Comparison of ENCODE assay signal across 24 cellular contexts in genomic region chr1:67420835-67421492, GRCh38. TPM values are rescaled to one million over a fixed set of nuclear protein-coding genes. Genes with fewer than 3 reads are reported as not detected.
DNase-seq lines count a peak whose midpoint lies in the region; ATAC-seq, FAIRE-seq and TF ChIP-seq lines count a peak whose summit lies in the region.
"Had no signal": no experiment of that assay in that cellular context is flagged by ENCODE, and none has a peak within 500 bp of the region (broad histone marks: within the 10 kb centered on the region; RNA-seq: fewer than 3 reads in every experiment).

No MANE protein-coding gene starts in this region.

- peak overlapping the region; percentile 80 for H3K27ac Mint-ChIP-seq in stimulated activated effector memory CD8-positive, alpha-beta T cell treated with anti-CD3 and anti-CD28 coated beads, Interleukin-12 subunit alpha, Interleukin-12 subunit beta, amount 100 ng/mL, for 72 hours
- H3K27ac Mint-ChIP-seq in activated T-helper 2 cell treated with anti-CD3 and anti-CD28 coated beads, Interferon-gamma antibody, Interleukin-2, Interleukin-4, amounts not matched to agents 10 μg/mL and 5 μg/mL and 100 μg/mL, durations not matched to agents 14 hours and 24 hours and 36 hours: no peak overlapping the region
- H3K27ac Mint-ChIP-seq: stimulated activated memory B cell treated with anti-CD40 and anti-IgM and Interleukin-4, amounts not matched to agents 10 μg/mL and 1 μg/mL and 100 μg/mL, for 72 hours; T-helper 2 cell treated with Interferon-gamma antibody and Interleukin-4, amounts not matched to agents 5 μg/mL and 100 μg/mL, for 36 hours had no signal

- H3K4me3 Mint-ChIP-seq in stimulated activated effector memory CD8-positive, alpha-beta T cell treated with anti-CD3 and anti-CD28 coated beads, Interleukin-12 subunit alpha, Interleukin-12 subunit beta, amount 100 ng/mL, for 72 hours: no peak overlapping the region
- H3K4me3 Mint-ChIP-seq in activated T-helper 2 cell treated with anti-CD3 and anti-CD28 coated beads, Interferon-gamma antibody, Interleukin-2, Interleukin-4, amounts not matched to agents 10 μg/mL and 5 μg/mL and 100 μg/mL, durations not matched to agents 14 hours and 24 hours and 36 hours (ENCODE audit: low read depth): no peak overlapping the region
- H3K4me3 Mint-ChIP-seq: central memory CD8-positive, alpha-beta T cell; neural crest cell; stimulated activated memory B cell treated with anti-CD40 and anti-IgM and Interleukin-4, amounts not matched to agents 10 μg/mL and 1 μg/mL and 100 μg/mL, for 72 hours; T-helper 2 cell treated with Interferon-gamma antibody and Interleukin-4, amounts not matched to agents 5 μg/mL and 100 μg/mL, for 36 hours had no signal

- DNase-seq in heart left ventricle (no peak), left ventricle myocardium inferior (no peak), Panc1 (ENCODE audit: low read depth, low spot score) (no peak), K562 (ENCODE audit: extremely low read depth in 1 of 4, low spot score in 3 of 4) (no peak)
- no peak for DNase-seq in stimulated activated effector memory CD8-positive, alpha-beta T cell treated with anti-CD3 and anti-CD28 coated beads, Interleukin-12 subunit alpha, Interleukin-12 subunit beta, amount 100 ng/mL, for 72 hours (ENCODE audit: low spot score in 2 of 2)
- no peak for DNase-seq in activated T-helper 2 cell treated with anti-CD3 and anti-CD28 coated beads, Interferon-gamma antibody, Interleukin-2, Interleukin-4, amounts not matched to agents 10 μg/mL and 5 μg/mL and 100 μg/mL, durations not matched to agents 14 hours and 24 hours and 36 hours (ENCODE audit: low spot score)
- DNase-seq in stimulated activated naive CD4-positive, alpha-beta T cell treated with Interleukin-2 at 50 U/mL for 16 hours (lab: John Stamatoyannopoulos, UW): no peak
- DNase-seq: activated gamma-delta T cell treated with Interleukin-2 at 50 U/mL for 16 hours; COR-L47; DMS79 treated with DMSO at 0.1 percent for 48 hours; left lung; midbrain; NCI-H146; NCI-H524; RPMI8226; stimulated activated CD4-positive, alpha-beta T cell treated with anti-CD3 and anti-CD28 coated beads, Interleukin-2, amount 100 ng/mL, for 24 hours; thyroid gland had no signal

- FAIRE-seq in K562 (lab: Jason Lieb, UNC): no peak

- TF ChIP-seq CTCF in heart left ventricle (IDR thresholded peaks at IDR 0.05): no peak
- TF ChIP-seq CTCF in left ventricle myocardium inferior (IDR thresholded peaks at IDR 0.05; ENCODE audit: borderline replicate concordance): no peak
- TF ChIP-seq CTCF in Panc1 (IDR thresholded peaks at IDR 0.05): no peak
- no peak for TF ChIP-seq CTCF in K562 (IDR thresholded peaks at IDR 0.05 in 2 of 3, conservative IDR thresholded peaks at IDR 0.05 in 1 of 3; ENCODE audit: insufficient read depth in 2 of 3, low read depth in 1 of 3, low read length in 3 of 3)

- H3K9ac ChIP-seq in K562 (ENCODE audit: insufficient read depth in 1 of 2, low read depth in 2 of 2, low read length in 2 of 2): no peak overlapping the region

- TF ChIP-seq EP300 in K562 (IDR thresholded peaks at IDR 0.05; ENCODE audit: low read length): no peak

- CTCF ChIA-PET in Panc1 (lab: Charles Lee) (no interaction called here), K562 (lab: Yijun Ruan, JAX; ENCODE audit: low intra/inter-chr PET ratio) (no interaction called here)

- no peaks in the 10 kb centered on the region for H3K9me3 Mint-ChIP-seq in stimulated activated effector memory CD8-positive, alpha-beta T cell treated with anti-CD3 and anti-CD28 coated beads, Interleukin-12 subunit alpha, Interleukin-12 subunit beta, amount 100 ng/mL, for 72 hours
- H3K9me3 Mint-ChIP-seq in activated T-helper 2 cell treated with anti-CD3 and anti-CD28 coated beads, Interferon-gamma antibody, Interleukin-2, Interleukin-4, amounts not matched to agents 10 μg/mL and 5 μg/mL and 100 μg/mL, durations not matched to agents 14 hours and 24 hours and 36 hours: no peaks in the 10 kb centered on the region
- H3K9me3 Mint-ChIP-seq: central memory CD8-positive, alpha-beta T cell; neural crest cell; stimulated activated memory B cell treated with anti-CD40 and anti-IgM and Interleukin-4, amounts not matched to agents 10 μg/mL and 1 μg/mL and 100 μg/mL, for 72 hours; T-helper 2 cell treated with Interferon-gamma antibody and Interleukin-4, amounts not matched to agents 5 μg/mL and 100 μg/mL, for 36 hours had no signal

- ATAC-seq in heart left ventricle: peak in 3 of 4 donors; percentile 18 to 57 (median 36)
- ATAC-seq in Panc1: no peak
- no peak for ATAC-seq in K562
- no peak for ATAC-seq in stimulated activated effector memory CD8-positive, alpha-beta T cell treated with anti-CD3 and anti-CD28 coated beads, Interleukin-12 subunit alpha, Interleukin-12 subunit beta, amount 100 ng/mL, for 72 hours
- ATAC-seq: left lung; stimulated activated memory B cell treated with anti-CD40 and anti-IgM and Interleukin-4, amounts not matched to agents 10 μg/mL and 1 μg/mL and 100 μg/mL, for 72 hours had no signal

- H3K27me3 ChIP-seq in heart left ventricle (no peaks in the 10 kb centered on the region), left ventricle myocardium inferior (ENCODE audit: low read depth) (no peaks in the 10 kb centered on the region), Panc1 (ENCODE audit: control insufficient read depth, insufficient read depth, low read length) (no peaks in the 10 kb centered on the region), K562 (ENCODE audit: control insufficient read depth in 2 of 2, insufficient read depth in 2 of 2, low read length in 2 of 2) (no peaks in the 10 kb centered on the region)
- H3K27me3 ChIP-seq: left lung, thyroid gland had no signal

- H3K36me3 ChIP-seq in heart left ventricle (peaks cover 0 to 100% (median 98%) of the 10 kb centered on the region in 9 donors), left ventricle myocardium inferior (peaks cover 99% of the 10 kb centered on the region), Panc1 (ENCODE audit: control insufficient read depth, insufficient read depth, low read length) (peaks cover 60% of the 10 kb centered on the region), K562 (ENCODE audit: control insufficient read depth, insufficient read depth, low read length) (peaks cover 100% of the 10 kb centered on the region)

- TF ChIP-seq POLR2A in heart left ventricle (IDR thresholded peaks at IDR 0.05): no peak
- no peak for TF ChIP-seq POLR2A in K562 (conservative IDR thresholded peaks at IDR 0.05)

- POLR2A ChIA-PET in Panc1 (lab: Charles Lee) (no interaction called here), K562 (lab: Yijun Ruan, JAX) (interaction anchor here (1.5 kb wide), 1 partner anchor 9 kb away, joined by 8 read pairs; the partner anchor contains the start of gene SERBP1)

- intact Hi-C loops in heart left ventricle (cut with DNase I) (loop anchor here in 1 of 10 donors (10.0 kb wide), 1 partner anchor 64 kb away; no protein-coding TSS in a partner anchor), left ventricle myocardium inferior (cut with micrococcal nuclease) (no loop called here), Panc1 (cut with micrococcal nuclease; ENCODE audit: unreplicated experiment) (no loop called here), K562 (cut with micrococcal nuclease) (no loop called here)
- intact Hi-C loops in activated T-helper 2 cell treated with anti-CD3 and anti-CD28 coated beads, Interferon-gamma antibody, Interleukin-2, Interleukin-4, amounts not matched to agents 10 μg/mL and 5 μg/mL and 100 μg/mL, durations not matched to agents 14 hours and 24 hours and 36 hours (cut with micrococcal nuclease): loop anchor here (10.0 kb wide), 1 partner anchor 186 kb away; no protein-coding TSS in a partner anchor

- peaks cover 97% of the 10 kb centered on the region for H3K79me2 ChIP-seq in K562 (ENCODE audit: control insufficient read depth, insufficient read depth, low read length)

- no peak overlapping the region for H2AFZ ChIP-seq in K562 (ENCODE audit: low read depth, low read length)

- no peaks in the 10 kb centered on the region for H3K9me3 ChIP-seq in heart left ventricle
- no peaks in the 10 kb centered on the region for H3K9me3 ChIP-seq in left ventricle myocardium inferior (replicated peaks)
- H3K9me3 ChIP-seq in Panc1 (ENCODE audit: control insufficient read depth, insufficient read depth, low read depth, low read length): no peaks in the 10 kb centered on the region
- H3K9me3 ChIP-seq in K562 (replicated peaks; ENCODE audit: control insufficient read depth, insufficient read depth, low read depth, low read length): no peaks in the 10 kb centered on the region
- H3K9me3 ChIP-seq: left lung, thyroid gland had no signal

- H3K27ac ChIP-seq in heart left ventricle (peak overlapping the region in 3 of 12 donors; percentile 20 to 35 (median 33)), left ventricle myocardium inferior (replicated peaks) (no peak overlapping the region), Panc1 (ENCODE audit: low read length) (no peak overlapping the region), K562 (ENCODE audit: extremely low read depth, low read depth, low read length) (no peak overlapping the region)
- H3K27ac ChIP-seq: epithelial cell of prostate, left lung, SK-N-MC, skin epidermis, thyroid gland had no signal

- H3K4me1 ChIP-seq in heart left ventricle: peaks cover 0 to 39% (median 18%) of the 10 kb centered on the region in 12 donors
- H3K4me1 ChIP-seq in left ventricle myocardium inferior: peaks cover 46% of the 10 kb centered on the region
- peaks cover under 1% of the 10 kb centered on the region; the same call in 1 of the 2 replicates for H3K4me1 ChIP-seq in Panc1 (ENCODE audit: control insufficient read depth, insufficient read depth, low read length)
- no peaks in the 10 kb centered on the region; a peak in 1 of 5 replicates for H3K4me1 ChIP-seq in K562 (replicated peaks in 1 of 2; ENCODE audit: control insufficient read depth in 2 of 2, insufficient read depth in 2 of 2, low read length in 2 of 2)
- H3K4me1 ChIP-seq: thyroid gland had no signal

- H3K9me1 ChIP-seq in K562 (ENCODE audit: control insufficient read depth, insufficient read depth, low read length): no peaks in the 10 kb centered on the region

- no peak overlapping the region for H3K4me2 ChIP-seq in K562 (ENCODE audit: insufficient read depth, low read length)

- TSS peak; percentile 2 for BruUV-seq in Panc1 (replicated peaks; lab: Mats Ljungman, UMichigan)
- BruUV-seq in K562 (replicated peaks; lab: Mats Ljungman, UMichigan): TSS peak; percentile 0

- H3K27me3 Mint-ChIP-seq in activated T-helper 2 cell treated with anti-CD3 and anti-CD28 coated beads, Interferon-gamma antibody, Interleukin-2, Interleukin-4, amounts not matched to agents 10 μg/mL and 5 μg/mL and 100 μg/mL, durations not matched to agents 14 hours and 24 hours and 36 hours (ENCODE audit: low read depth): no peaks in the 10 kb centered on the region
- H3K27me3 Mint-ChIP-seq: central memory CD8-positive, alpha-beta T cell; stimulated activated memory B cell treated with anti-CD40 and anti-IgM and Interleukin-4, amounts not matched to agents 10 μg/mL and 1 μg/mL and 100 μg/mL, for 72 hours had no signal

- no peak overlapping the region for H3K4me3 ChIP-seq in heart left ventricle
- H3K4me3 ChIP-seq in left ventricle myocardium inferior: no peak overlapping the region
- no peak overlapping the region for H3K4me3 ChIP-seq in Panc1 (ENCODE audit: low read depth in 2 of 2, low read length in 2 of 2)
- H3K4me3 ChIP-seq in K562: no peak overlapping the region
- H3K4me3 ChIP-seq: left lung, SK-N-MC, skin epidermis, thyroid gland had no signal

- TF ChIP-seq RAD21 in K562 (CRISPR knock-in tag; conservative IDR thresholded peaks at IDR 0.05 in 1 of 2, IDR thresholded peaks at IDR 0.05 in 1 of 2): no peak

- in situ Hi-C loops in Panc1 (cut with HindIII; ENCODE audit: low pct_unique_long_range_greater_than_20kb, low sequenced_read_pairs) (no loop called here), K562 (cut with MboI) (no loop called here)

- H4K20me1 ChIP-seq in K562 (replicated peaks; ENCODE audit: control insufficient read depth, insufficient read depth, low read length): peaks cover 17% of the 10 kb centered on the region; the same call in 1 of the 2 replicates

- H3K36me3 Mint-ChIP-seq in stimulated activated effector memory CD8-positive, alpha-beta T cell treated with anti-CD3 and anti-CD28 coated beads, Interleukin-12 subunit alpha, Interleukin-12 subunit beta, amount 100 ng/mL, for 72 hours: peaks cover 100% of the 10 kb centered on the region
- H3K36me3 Mint-ChIP-seq in activated T-helper 2 cell treated with anti-CD3 and anti-CD28 coated beads, Interferon-gamma antibody, Interleukin-2, Interleukin-4, amounts not matched to agents 10 μg/mL and 5 μg/mL and 100 μg/mL, durations not matched to agents 14 hours and 24 hours and 36 hours (ENCODE audit: low read depth): peaks cover 98% of the 10 kb centered on the region

- peaks cover 59% of the 10 kb centered on the region for H3K4me1 Mint-ChIP-seq in stimulated activated effector memory CD8-positive, alpha-beta T cell treated with anti-CD3 and anti-CD28 coated beads, Interleukin-12 subunit alpha, Interleukin-12 subunit beta, amount 100 ng/mL, for 72 hours
- peaks cover 53% of the 10 kb centered on the region for H3K4me1 Mint-ChIP-seq in activated T-helper 2 cell treated with anti-CD3 and anti-CD28 coated beads, Interferon-gamma antibody, Interleukin-2, Interleukin-4, amounts not matched to agents 10 μg/mL and 5 μg/mL and 100 μg/mL, durations not matched to agents 14 hours and 24 hours and 36 hours (ENCODE audit: low read depth)

RNA-seq across cellular contexts. Expression of gene SERBP1, which starts 9.2 kb away (rescaled TPM):
- total RNA-seq in heart left ventricle (100 to 1,000 TPM; 125 to 163 (median 148) TPM), left ventricle myocardium inferior (125 TPM), Panc1 (2021; ENCODE audit: unreplicated experiment) (230 TPM), K562 (2014; rRNA removed) (656 and 761 TPM in 2 replicates), K562 (2014; rRNA removed; fragmentation: Illumina TruSeq; extraction: Trizol) (464 and 519 TPM in 2 replicates), K562 (2015; rRNA removed; fragmentation: Illumina TruSeq; extraction: Trizol) (523 and 537 TPM in 2 replicates), K562 (2021) (415 and 449 TPM in 2 replicates)
- polyA plus RNA-seq in heart left ventricle (100 to 1,000 TPM in 1 of 2 donors, 10 to 100 TPM in 1; 68.8 to 197 TPM), K562 (2011; rRNA removed) (295 and 420 TPM in 2 replicates), K562 (2014; fragmentation: Illumina TruSeq; extraction: Trizol) (492 and 549 TPM in 2 replicates), K562 (2014; fragmentation: Nextera tagmentation; extraction: Ambion mirVana) (10 to 100 TPM; 79.9 to 81.2 TPM), K562 (2014; rRNA removed) (494 and 522 TPM in 2 replicates)
- 209 TPM for polyA plus RNA-seq in Panc1 (2012; ENCODE audit: insufficient read length)
- total RNA-seq in K562 (2011; cell fraction: chromatin; rRNA removed; ENCODE audit: low replicate concordance): 44.8 and 218 TPM in 2 replicates
- 38.5 and 46.2 TPM in 2 replicates for total RNA-seq in K562 (2011; cell fraction: nucleolus; rRNA removed)
- 82.6 and 125 TPM in 2 replicates for total RNA-seq in K562 (2011; cell fraction: nucleoplasm; rRNA removed)
- polyA plus RNA-seq in K562 (2011; cell fraction: cytosol; rRNA removed): 136 and 207 TPM in 2 replicates
- 65.4 and 88.8 TPM in 2 replicates for polyA plus RNA-seq in K562 (2011; cell fraction: nucleus; rRNA removed)
- polyA plus RNA-seq in K562 (2012): 218 and 429 TPM in 2 replicates
- 427 and 585 TPM in 2 replicates for polyA minus RNA-seq in K562 (2011; rRNA and poly(A)+ RNA removed)
- polyA minus RNA-seq in K562 (2011; cell fraction: cytosol; rRNA and poly(A)+ RNA removed): 185 and 239 TPM in 2 replicates
- polyA minus RNA-seq in K562 (2011; cell fraction: nucleus; rRNA and poly(A)+ RNA removed): 63.4 and 107 TPM in 2 replicates
- 484 and 491 TPM in 2 replicates for total RNA-seq in activated T-helper 2 cell treated with anti-CD3 and anti-CD28 coated beads, Interferon-gamma antibody, Interleukin-2, Interleukin-4, amounts not matched to agents 10 μg/mL and 5 μg/mL and 100 μg/mL, durations not matched to agents 14 hours and 24 hours and 36 hours

Comparison
In these comparisons a context has a peak if more than half of its experiments do, and no peak if none do; other contexts are left out.
1. ATAC-seq: peak in heart left ventricle (3 of 4); none in Panc1 (single experiment), K562 (single experiment) and stimulated activated effector memory CD8-positive, alpha-beta T cell treated with anti-CD3 and anti-CD28 coated beads, Interleukin-12 subunit alpha, Interleukin-12 subunit beta, amount 100 ng/mL, for 72 hours (single experiment).